ENCODE assay signal across 28 cellular contexts in the genomic region with DNA sequence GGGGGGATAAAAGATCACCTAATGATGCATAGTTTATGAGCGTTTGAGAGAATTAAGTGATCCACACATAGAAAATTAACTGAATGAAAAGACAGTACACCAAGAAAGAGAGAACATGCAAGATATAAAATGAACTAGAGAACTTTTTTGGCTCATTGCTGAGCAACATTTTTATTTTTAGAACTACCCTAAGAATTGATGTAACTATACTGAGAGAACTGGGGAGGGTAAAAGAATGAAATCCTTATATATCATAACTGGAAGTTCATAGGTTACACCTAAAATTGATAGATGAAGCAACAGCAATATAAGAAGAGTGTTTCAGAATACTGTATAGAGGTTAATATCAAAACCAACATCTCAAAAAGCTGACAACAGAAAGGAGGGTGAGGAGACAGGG.
"Had no signal": no experiment of that assay in that cellular context is flagged by ENCODE, and none has a peak within 500 bp of the region (broad histone marks: within the 10 kb centered on the region; RNA-seq: fewer than 3 reads in every experiment).

No MANE protein-coding gene starts in this region.

- H3K4me3 ChIP-seq: ascending aorta, MG63 had no signal

- H3K27ac Mint-ChIP-seq: activated CD4-positive, alpha-beta T cell treated with anti-CD3 and anti-CD28 coated beads, Interleukin-2, amount 10 ng/mL, durations not matched to agents 24 days and 14 days; activated CD8-positive, alpha-beta T cell treated with anti-CD3 and anti-CD28 coated beads for 36 hours; activated naive CD4-positive, alpha-beta T cell treated with anti-CD3 and anti-CD28 coated beads, Interleukin-2, amount 50 U/mL, for 24 hours; activated naive CD8-positive, alpha-beta T cell treated with anti-CD3 and anti-CD28 coated beads, Interleukin-2, amount 10 ng/mL, durations not matched to agents 7 days and 5 days; activated T-cell treated with anti-CD3 and anti-CD28 coated beads, Interleukin-2, amount 50 U/mL, for 72 hours; activated T-helper 2 cell treated with anti-CD3 and anti-CD28 coated beads, Interferon-gamma antibody, Interleukin-2, Interleukin-4, amounts not matched to agents 10 μg/mL and 5 μg/mL and 100 μg/mL, durations not matched to agents 14 hours and 24 hours and 36 hours had no signal

- H3K27me3 Mint-ChIP-seq: activated CD4-positive, alpha-beta T cell treated with anti-CD3 and anti-CD28 coated beads, Interleukin-2, amount 10 ng/mL, durations not matched to agents 24 days and 14 days; activated CD8-positive, alpha-beta T cell treated with anti-CD3 and anti-CD28 coated beads for 36 hours; activated naive CD4-positive, alpha-beta T cell treated with anti-CD3 and anti-CD28 coated beads, Interleukin-2, amount 50 U/mL, for 24 hours; activated naive CD8-positive, alpha-beta T cell treated with anti-CD3 and anti-CD28 coated beads, Interleukin-2, amount 10 ng/mL, durations not matched to agents 7 days and 5 days had no signal

- DNase-seq: activated CD4-positive, alpha-beta T cell treated with anti-CD3 and anti-CD28 coated beads, Interleukin-2, amount 10 ng/mL, durations not matched to agents 24 days and 14 days; activated CD4-positive, alpha-beta T cell treated with anti-CD3 and anti-CD28 coated beads, Interleukin-2, amount 50 U/mL, for 4 hours; activated CD8-positive, alpha-beta T cell treated with anti-CD3 and anti-CD28 coated beads for 36 hours; activated gamma-delta T cell; activated naive CD4-positive, alpha-beta T cell treated with Interleukin-2 at 50 U/mL for 16 hours; activated naive CD8-positive, alpha-beta T cell treated with anti-CD3 and anti-CD28 coated beads, Interleukin-2, amount 10 ng/mL, durations not matched to agents 7 days and 5 days; activated T-cell treated with anti-CD3 and anti-CD28 coated beads, Interleukin-2, amount 50 U/mL, for 1 hour; activated T-cell treated with anti-CD3 and anti-CD28 coated beads, Interleukin-2, amount 50 U/mL, for 72 hours; amygdala; caudate nucleus; Kasumi-1; KG1; MG63; NCI-H1048; NCI-H1105 treated with DMSO at 0.1 percent for 48 hours; NCI-H1436; NCI-H1694; NCI-H1930; NCI-H345; NCI-H524 treated with DMSO at 0.1 percent for 48 hours; PC-3; SW 1271; T-helper 1 cell had no signal

- H3K27ac ChIP-seq: ascending aorta, RWPE1 had no signal

- H3K9me3 Mint-ChIP-seq: activated CD4-positive, alpha-beta T cell treated with anti-CD3 and anti-CD28 coated beads, Interleukin-2, amount 10 ng/mL, durations not matched to agents 24 days and 14 days; activated CD8-positive, alpha-beta T cell treated with anti-CD3 and anti-CD28 coated beads for 36 hours; activated naive CD4-positive, alpha-beta T cell treated with anti-CD3 and anti-CD28 coated beads, Interleukin-2, amount 50 U/mL, for 24 hours; activated naive CD8-positive, alpha-beta T cell treated with anti-CD3 and anti-CD28 coated beads, Interleukin-2, amount 10 ng/mL, durations not matched to agents 7 days and 5 days; activated T-cell treated with anti-CD3 and anti-CD28 coated beads, Interleukin-2, amount 50 U/mL, for 72 hours; activated T-helper 2 cell treated with anti-CD3 and anti-CD28 coated beads, Interferon-gamma antibody, Interleukin-2, Interleukin-4, amounts not matched to agents 10 μg/mL and 5 μg/mL and 100 μg/mL, durations not matched to agents 14 hours and 24 hours and 36 hours had no signal

- H3K27me3 ChIP-seq: ascending aorta, MG63 had no signal

- H3K4me3 Mint-ChIP-seq: activated CD4-positive, alpha-beta T cell treated with anti-CD3 and anti-CD28 coated beads, Interleukin-2, amount 10 ng/mL, durations not matched to agents 24 days and 14 days; activated CD8-positive, alpha-beta T cell treated with anti-CD3 and anti-CD28 coated beads for 36 hours; activated naive CD4-positive, alpha-beta T cell treated with anti-CD3 and anti-CD28 coated beads, Interleukin-2, amount 50 U/mL, for 24 hours; activated naive CD8-positive, alpha-beta T cell treated with anti-CD3 and anti-CD28 coated beads, Interleukin-2, amount 10 ng/mL, durations not matched to agents 7 days and 5 days; activated T-cell treated with anti-CD3 and anti-CD28 coated beads, Interleukin-2, amount 50 U/mL, for 72 hours had no signal

- H3K36me3 ChIP-seq: ascending aorta had no signal

- ATAC-seq: activated CD8-positive, alpha-beta T cell treated with anti-CD3 and anti-CD28 coated beads for 36 hours; activated T-cell treated with anti-CD3 and anti-CD28 coated beads, Interleukin-2, amount 50 U/mL, for 72 hours; PC-3; Right ventricle myocardium inferior had no signal

- H3K9me3 ChIP-seq: ascending aorta, MG63 had no signal
